Comparison of ENCODE assay signal across 8 cellular contexts in genomic region chr3:172591876-172592771, GRCh38.
DNase-seq lines count a peak whose midpoint lies in the region; ATAC-seq and TF ChIP-seq lines count a peak whose summit lies in the region.

No MANE protein-coding gene starts in this region.

- DNase-seq in T-cell (peak; percentile 20 to 80 (median 66)), Karpas-422 (no peak), ureter (ENCODE audit: low spot score) (no peak), SK-N-DZ (ENCODE audit: low spot score) (no peak)
- DNase-seq in activated naive CD8-positive, alpha-beta T cell treated with anti-CD3 and anti-CD28 coated beads for 36 hours, result peak; percentile 90
- peak; percentile 60 for DNase-seq in stimulated activated CD8-positive, alpha-beta memory T cell treated with anti-CD3 and anti-CD28 coated beads, Interleukin-15, amount 100 ng/mL, for 1 hour (ENCODE audit: low read depth)

- H3K27me3 ChIP-seq in Karpas-422 (ENCODE audit: low read length), result no peaks in the 10 kb centered on the region

- no peak overlapping the region for H3K9ac ChIP-seq in Karpas-422 (ENCODE audit: low read length)

- H3K36me3 Mint-ChIP-seq in T-cell, result peaks cover 6% of the 10 kb centered on the region
- H3K36me3 Mint-ChIP-seq in activated naive CD8-positive, alpha-beta T cell treated with anti-CD3 and anti-CD28 coated beads for 36 hours, result peaks cover 37% of the 10 kb centered on the region

- POLR2A ChIA-PET in T-cell (lab: Charles Lee), result interaction anchor here (0.5 to 0.6 kb wide), 2 partner anchors 8 to 782 kb away, joined by 3 to 6 read pairs; partner anchors contain the start of gene PLD1 (in 1 of the 2)

- H2AFZ ChIP-seq in Karpas-422 (ENCODE audit: low read length), result no peak overlapping the region

- peak; percentile 83 for ATAC-seq in GM18505 (IDR thresholded peaks at IDR 0.05; ENCODE audit: unreplicated experiment)
- peak; percentile 89 for ATAC-seq in HG02840 (IDR thresholded peaks at IDR 0.05; ENCODE audit: low FRiP score, unreplicated experiment)
- ATAC-seq in T-cell (replicated peaks in 1 of 4), result peak; percentile 67 to 90 (median 80)

- no peaks in the 10 kb centered on the region for H3K27me3 Mint-ChIP-seq in T-cell
- H3K27me3 Mint-ChIP-seq in activated naive CD8-positive, alpha-beta T cell treated with anti-CD3 and anti-CD28 coated beads for 36 hours, result peaks cover 9% of the 10 kb centered on the region

- CTCF ChIA-PET in T-cell (lab: Charles Lee), result interaction anchor here in 1 of 2 donors (0.6 kb wide), 1 partner anchor 32 kb away, joined by 5 read pairs; no protein-coding TSS in a partner anchor

- H3K9me3 ChIP-seq in Karpas-422 (ENCODE audit: low read length), result no peaks in the 10 kb centered on the region

- H3K9me3 Mint-ChIP-seq in T-cell, result peaks cover 2 to 14% (median 4%) of the 10 kb centered on the region in 3 donors
- peaks cover 32% of the 10 kb centered on the region for H3K9me3 Mint-ChIP-seq in activated naive CD8-positive, alpha-beta T cell treated with anti-CD3 and anti-CD28 coated beads for 36 hours

- no peaks in the 10 kb centered on the region for H4K20me1 ChIP-seq in Karpas-422 (ENCODE audit: insufficient read depth, low read depth, low read length)

- H3K4me3 Mint-ChIP-seq in T-cell, result peak overlapping the region; percentile 53 to 71 (median 62)
- peak overlapping the region; percentile 43 for H3K4me3 Mint-ChIP-seq in activated naive CD8-positive, alpha-beta T cell treated with anti-CD3 and anti-CD28 coated beads for 36 hours

- no peaks in the 10 kb centered on the region for H3K79me2 ChIP-seq in Karpas-422 (ENCODE audit: low read length)

- H3K4me3 ChIP-seq in Karpas-422 (ENCODE audit: low read length), result no peak overlapping the region

- H3K4me1 Mint-ChIP-seq in T-cell, result peaks cover 66 to 78% (median 71%) of the 10 kb centered on the region in 3 donors
- peaks cover 68% of the 10 kb centered on the region for H3K4me1 Mint-ChIP-seq in activated naive CD8-positive, alpha-beta T cell treated with anti-CD3 and anti-CD28 coated beads for 36 hours

- no peak overlapping the region for H3K4me2 ChIP-seq in Karpas-422 (ENCODE audit: low read depth, low read length, poor library complexity, severe bottlenecking)

- H3K36me3 ChIP-seq in Karpas-422 (ENCODE audit: insufficient read depth, low read length), result no peaks in the 10 kb centered on the region

- H3K27ac ChIP-seq in Karpas-422 (ENCODE audit: low read length), result no peak overlapping the region

- no peaks in the 10 kb centered on the region for H3K9me2 ChIP-seq in Karpas-422 (replicated peaks; ENCODE audit: insufficient read depth, low read length)

- TF ChIP-seq POLR2A in GM18505 (IDR thresholded peaks at IDR 0.05; ENCODE audit: borderline replicate concordance, extremely low read depth, insufficient read depth, insufficient read length), result no peak

- H3K27ac Mint-ChIP-seq in T-cell, result peak overlapping the region; percentile 76 to 87
- peak overlapping the region; percentile 94 for H3K27ac Mint-ChIP-seq in activated naive CD8-positive, alpha-beta T cell treated with anti-CD3 and anti-CD28 coated beads for 36 hours

- H3K4me1 ChIP-seq in Karpas-422 (ENCODE audit: low read length), result no peaks in the 10 kb centered on the region

Comparison
In these comparisons a context has a peak if more than half of its experiments do, and no peak if none do; other contexts are left out.
1. DNase-seq: peak in T-cell (34 of 34), activated naive CD8-positive, alpha-beta T cell treated with anti-CD3 and anti-CD28 coated beads for 36 hours (single experiment) and stimulated activated CD8-positive, alpha-beta memory T cell treated with anti-CD3 and anti-CD28 coated beads, Interleukin-15, amount 100 ng/mL, for 1 hour (single experiment); none in Karpas-422 (single experiment), ureter (single experiment) and SK-N-DZ (single experiment).
2. Peak in every context shown above with its lines, with median percentiles within 50 percentile points of each other: ATAC-seq.